ENCODE assay signal across 1 cellular context in genomic region chr1:203795382-203796222, GRCh38.
TF ChIP-seq lines count a peak whose summit lies in the region.

ZBED6 (plus strand) TSS chr1:203795623; CDS start chr1:203797523, 1,900 bp downstream.
ZC3H11A (plus strand) TSS chr1:203795623; CDS start chr1:203817071, 21,448 bp downstream.

TF ChIP-seq in GM23338, 12 proteins besides CTCF, POLR2A, EP300 and RAD21 (continued from another document):
- no peak for TF ChIP-seq ZNF462 (CRISPR knock-in tag; IDR thresholded peaks at IDR 0.05)
- TF ChIP-seq REST (IDR thresholded peaks at IDR 0.05; ENCODE audit: unreplicated experiment), result no peak
- no peak for TF ChIP-seq ZNF331 (CRISPR knock-in tag; IDR thresholded peaks at IDR 0.05; ENCODE audit: low read depth)
- TF ChIP-seq NANOG (IDR thresholded peaks at IDR 0.05; ENCODE audit: borderline replicate concordance), result no peak
